8 cellular contexts compared by ENCODE assay signal in genomic region chr19:14496029-14496848, GRCh38. TPM values are rescaled to one million over a fixed set of nuclear protein-coding genes. Genes with fewer than 3 reads are reported as not detected.
DNase-seq lines count a peak whose midpoint lies in the region; ATAC-seq and TF ChIP-seq lines count a peak whose summit lies in the region.

GIPC1 (minus strand) TSS chr19:14496127; CDS start chr19:14482976, 13,151 bp downstream.

- H3K4me1 ChIP-seq in gastroesophageal sphincter, result peaks cover 0 to 55% (median 15%) of the 10 kb centered on the region in 3 donors
- peaks cover 21% of the 10 kb centered on the region for H3K4me1 ChIP-seq in neuron (ENCODE audit: insufficient read depth, low read length)
- peaks cover 26% of the 10 kb centered on the region for H3K4me1 ChIP-seq in stomach smooth muscle (ENCODE audit: control insufficient read depth, insufficient read depth, low read length)

- DNase-seq in CMK (ENCODE audit: low read depth) (peak; percentile 94), NB4 (ENCODE audit: low read depth) (peak; percentile 88), SKM-1 (lab: John Stamatoyannopoulos, UW; ENCODE audit: unreplicated experiment) (peak; percentile 93)

- H3K36me3 ChIP-seq in gastroesophageal sphincter, result peaks cover 0 to 14% of the 10 kb centered on the region in 2 donors
- H3K36me3 ChIP-seq in neuron (ENCODE audit: insufficient read depth, low read length), result peaks cover 8% of the 10 kb centered on the region
- H3K36me3 ChIP-seq in stomach smooth muscle (ENCODE audit: control insufficient read depth in 2 of 2, insufficient read depth in 2 of 2, low read length in 2 of 2), result peaks cover 0 to 4% of the 10 kb centered on the region in 2 donors

- H3K27me3 Mint-ChIP-seq in activated naive CD4-positive, alpha-beta T cell treated with anti-CD3 and anti-CD28 coated beads, Interleukin-2, amount 50 U/mL, for 24 hours, result no peaks in the 10 kb centered on the region

- H3K4me3 Mint-ChIP-seq in activated naive CD4-positive, alpha-beta T cell treated with anti-CD3 and anti-CD28 coated beads, Interleukin-2, amount 50 U/mL, for 24 hours, result peak within 1 kb of the TSS; percentile 83

- H2AFZ ChIP-seq in neuron (ENCODE audit: low read depth, low read length), result peak within 1 kb of the TSS; percentile 62

- WGBS in gastroesophageal sphincter (ENCODE audit: low coverage in 1 of 2), 2 donors, result 0% methylated on average over 5 of the region's 71 CpGs; no CpG with 5 or more reads in 1 of the 2 donors

- TF ChIP-seq POLR2A in NB4 (IDR thresholded peaks at IDR 0.05; ENCODE audit: extremely low read depth, insufficient read length) (no peak), gastroesophageal sphincter (IDR thresholded peaks at IDR 0.05) (peak; percentile 33 to 51)

- ATAC-seq in GM21723 (IDR thresholded peaks at IDR 0.05; ENCODE audit: unreplicated experiment) (peak; percentile 80), gastroesophageal sphincter (peak; percentile 98)

- H3K27ac ChIP-seq in gastroesophageal sphincter (peak within 1 kb of the TSS; percentile 30 to 88 (median 86)), stomach smooth muscle (ENCODE audit: low read length) (peak within 1 kb of the TSS; percentile 31)

- TF ChIP-seq CTCF in NB4 (IDR thresholded peaks at IDR 0.05; ENCODE audit: low read depth, low read length), result no peak
- no peak for TF ChIP-seq CTCF in gastroesophageal sphincter (IDR thresholded peaks at IDR 0.05)

- no peak for TF ChIP-seq EP300 in gastroesophageal sphincter (IDR thresholded peaks at IDR 0.05)

- H3K27ac Mint-ChIP-seq in activated naive CD4-positive, alpha-beta T cell treated with anti-CD3 and anti-CD28 coated beads, Interleukin-2, amount 50 U/mL, for 24 hours, result peak within 1 kb of the TSS; percentile 75

- peak within 1 kb of the TSS; percentile 72 to 78 for H3K9ac ChIP-seq in stomach smooth muscle (ENCODE audit: low read length in 2 of 2)

- peak within 1 kb of the TSS; percentile 34 for H3K4me3 ChIP-seq in NB4 (ENCODE audit: low read depth, low read length)
- H3K4me3 ChIP-seq in gastroesophageal sphincter, result peak within 1 kb of the TSS; percentile 58 to 96
- H3K4me3 ChIP-seq in neuron (ENCODE audit: low read length), result peak within 1 kb of the TSS; percentile 85
- peak within 1 kb of the TSS; percentile 82 to 90 for H3K4me3 ChIP-seq in stomach smooth muscle (ENCODE audit: low read length in 2 of 2)

- no peaks in the 10 kb centered on the region for H3K9me3 Mint-ChIP-seq in activated naive CD4-positive, alpha-beta T cell treated with anti-CD3 and anti-CD28 coated beads, Interleukin-2, amount 50 U/mL, for 24 hours

- H3K9me3 ChIP-seq in gastroesophageal sphincter, result no peaks in the 10 kb centered on the region
- no peaks in the 10 kb centered on the region for H3K9me3 ChIP-seq in neuron (ENCODE audit: low read length)
- H3K9me3 ChIP-seq in stomach smooth muscle (ENCODE audit: control insufficient read depth in 2 of 2, low read length in 2 of 2), result no peaks in the 10 kb centered on the region

- H3K4me1 Mint-ChIP-seq in activated naive CD4-positive, alpha-beta T cell treated with anti-CD3 and anti-CD28 coated beads, Interleukin-2, amount 50 U/mL, for 24 hours, result peaks cover 30% of the 10 kb centered on the region

- no peaks in the 10 kb centered on the region for H3K27me3 ChIP-seq in gastroesophageal sphincter
- peaks cover 2% of the 10 kb centered on the region for H3K27me3 ChIP-seq in neuron (ENCODE audit: insufficient read depth, low read length)
- H3K27me3 ChIP-seq in stomach smooth muscle (ENCODE audit: control insufficient read depth in 1 of 2, insufficient read depth in 2 of 2, low read length in 2 of 2), result no peaks in the 10 kb centered on the region

- peaks cover 4% of the 10 kb centered on the region for H3K36me3 Mint-ChIP-seq in activated naive CD4-positive, alpha-beta T cell treated with anti-CD3 and anti-CD28 coated beads, Interleukin-2, amount 50 U/mL, for 24 hours

RNA-seq across cellular contexts. Expression of gene GIPC1, which starts in this region (rescaled TPM):
- total RNA-seq in gastroesophageal sphincter, result 100 to 1,000 TPM in 1 of 4 donors, 10 to 100 TPM in 3; 63.8 to 115 (median 78.3) TPM

Comparison
In these comparisons a context has a peak if more than half of its experiments do, and no peak if none do; other contexts are left out.
1. Peak in every context shown above with its lines: DNase-seq, ATAC-seq, H3K4me3 ChIP-seq and H3K27ac ChIP-seq.
2. H3K4me3 ChIP-seq: peak in every context shown above with its lines; median percentile 86 in stomach smooth muscle; 85 in neuron; 77 in gastroesophageal sphincter; 34 in NB4.